1 cellular context compared by ENCODE assay signal in genomic region chr16:81684242-81684837, GRCh38.
A peak's percentile ranks its signal among the peaks of the same experiment; 100 is the strongest.
TF ChIP-seq lines count a peak whose summit lies in the region.

No MANE protein-coding gene starts in this region.

TF ChIP-seq in K562, 482 proteins besides CTCF, POLR2A, EP300 and RAD21:
- TF ChIP-seq ZNF124 (CRISPR knock-in tag; IDR thresholded peaks at IDR 0.05), result no peak
- 0 out of 2 replicates have a peak, but pooled peaks have one; percentile 2 for TF ChIP-seq ZBTB33 (CRISPR knock-in tag; IDR thresholded peaks at IDR 0.05)
- no peak for TF ChIP-seq GATAD2B (IDR thresholded peaks at IDR 0.05; ENCODE audit: borderline replicate concordance)
- TF ChIP-seq CHD2 (IDR thresholded peaks at IDR 0.05; ENCODE audit: low read depth, low read length), result no peak
- no peak for TF ChIP-seq RBM22 (IDR thresholded peaks at IDR 0.05; ENCODE audit: low read depth, low read length, poor library complexity, severe bottlenecking)
- no peak for TF ChIP-seq SRSF9 (IDR thresholded peaks at IDR 0.05; ENCODE audit: borderline replicate concordance, low read depth, low read length)
- no peak for TF ChIP-seq MXD1 (CRISPR knock-in tag; IDR thresholded peaks at IDR 0.05; ENCODE audit: borderline replicate concordance, poor library complexity, severe bottlenecking)
- TF ChIP-seq VEZF1 (CRISPR knock-in tag; IDR thresholded peaks at IDR 0.05), result no peak
- peak; percentile 40 for TF ChIP-seq ZFP36 (IDR thresholded peaks at IDR 0.05; ENCODE audit: low read depth, low read length, partially characterized antibody)
- TF ChIP-seq TRIM24 (IDR thresholded peaks at IDR 0.05), result no peak
- no peak for TF ChIP-seq HDAC3 (IDR thresholded peaks at IDR 0.05; ENCODE audit: borderline replicate concordance, partially characterized antibody)
- TF ChIP-seq, protein P1, sequence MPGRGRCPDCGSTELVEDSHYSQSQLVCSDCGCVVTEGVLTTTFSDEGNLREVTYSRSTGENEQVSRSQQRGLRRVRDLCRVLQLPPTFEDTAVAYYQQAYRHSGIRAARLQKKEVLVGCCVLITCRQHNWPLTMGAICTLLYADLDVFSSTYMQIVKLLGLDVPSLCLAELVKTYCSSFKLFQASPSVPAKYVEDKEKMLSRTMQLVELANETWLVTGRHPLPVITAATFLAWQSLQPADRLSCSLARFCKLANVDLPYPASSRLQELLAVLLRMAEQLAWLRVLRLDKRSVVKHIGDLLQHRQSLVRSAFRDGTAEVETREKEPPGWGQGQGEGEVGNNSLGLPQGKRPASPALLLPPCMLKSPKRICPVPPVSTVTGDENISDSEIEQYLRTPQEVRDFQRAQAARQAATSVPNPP (IDR thresholded peaks at IDR 0.05; ENCODE audit: borderline replicate concordance, insufficient read depth, insufficient read length), result no peak
- TF ChIP-seq NFATC3 (IDR thresholded peaks at IDR 0.05), result no peak
- no peak for TF ChIP-seq U2AF1 (optimal IDR thresholded peaks at IDR 0.05; ENCODE audit: low read depth, low read length)
- TF ChIP-seq JUNB (CRISPR knock-in tag; conservative IDR thresholded peaks at IDR 0.05), result no peak
- TF ChIP-seq SREBF1 (IDR thresholded peaks at IDR 0.05; ENCODE audit: borderline replicate concordance, low read depth, low read length), result no peak
- TF ChIP-seq, protein P2, sequence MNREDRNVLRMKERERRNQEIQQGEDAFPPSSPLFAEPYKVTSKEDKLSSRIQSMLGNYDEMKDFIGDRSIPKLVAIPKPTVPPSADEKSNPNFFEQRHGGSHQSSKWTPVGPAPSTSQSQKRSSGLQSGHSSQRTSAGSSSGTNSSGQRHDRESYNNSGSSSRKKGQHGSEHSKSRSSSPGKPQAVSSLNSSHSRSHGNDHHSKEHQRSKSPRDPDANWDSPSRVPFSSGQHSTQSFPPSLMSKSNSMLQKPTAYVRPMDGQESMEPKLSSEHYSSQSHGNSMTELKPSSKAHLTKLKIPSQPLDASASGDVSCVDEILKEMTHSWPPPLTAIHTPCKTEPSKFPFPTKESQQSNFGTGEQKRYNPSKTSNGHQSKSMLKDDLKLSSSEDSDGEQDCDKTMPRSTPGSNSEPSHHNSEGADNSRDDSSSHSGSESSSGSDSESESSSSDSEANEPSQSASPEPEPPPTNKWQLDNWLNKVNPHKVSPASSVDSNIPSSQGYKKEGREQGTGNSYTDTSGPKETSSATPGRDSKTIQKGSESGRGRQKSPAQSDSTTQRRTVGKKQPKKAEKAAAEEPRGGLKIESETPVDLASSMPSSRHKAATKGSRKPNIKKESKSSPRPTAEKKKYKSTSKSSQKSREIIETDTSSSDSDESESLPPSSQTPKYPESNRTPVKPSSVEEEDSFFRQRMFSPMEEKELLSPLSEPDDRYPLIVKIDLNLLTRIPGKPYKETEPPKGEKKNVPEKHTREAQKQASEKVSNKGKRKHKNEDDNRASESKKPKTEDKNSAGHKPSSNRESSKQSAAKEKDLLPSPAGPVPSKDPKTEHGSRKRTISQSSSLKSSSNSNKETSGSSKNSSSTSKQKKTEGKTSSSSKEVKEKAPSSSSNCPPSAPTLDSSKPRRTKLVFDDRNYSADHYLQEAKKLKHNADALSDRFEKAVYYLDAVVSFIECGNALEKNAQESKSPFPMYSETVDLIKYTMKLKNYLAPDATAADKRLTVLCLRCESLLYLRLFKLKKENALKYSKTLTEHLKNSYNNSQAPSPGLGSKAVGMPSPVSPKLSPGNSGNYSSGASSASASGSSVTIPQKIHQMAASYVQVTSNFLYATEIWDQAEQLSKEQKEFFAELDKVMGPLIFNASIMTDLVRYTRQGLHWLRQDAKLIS (CRISPR knock-in tag; IDR thresholded peaks at IDR 0.05), result no peak
- no peak for TF ChIP-seq SMARCB1 (IDR thresholded peaks at IDR 0.05; ENCODE audit: insufficient read length, low read depth)
- TF ChIP-seq ZNF12 (CRISPR knock-in tag; IDR thresholded peaks at IDR 0.05), result no peak
- peak; percentile 38; the same call in 1 of the 2 replicates for TF ChIP-seq BCOR (IDR thresholded peaks at IDR 0.05)
- TF ChIP-seq SMAD3 (CRISPR knock-in tag; conservative IDR thresholded peaks at IDR 0.05), result no peak
- TF ChIP-seq RHOXF2B (CRISPR knock-in tag; conservative IDR thresholded peaks at IDR 0.05), result no peak
- TF ChIP-seq HDAC1 (IDR thresholded peaks at IDR 0.05), result no peak
- TF ChIP-seq ZBTB26 (CRISPR knock-in tag; IDR thresholded peaks at IDR 0.05), result no peak
TF ChIP-seq in K562: peak in this region for 3.
